8 cellular contexts compared by ENCODE assay signal in the genomic region with DNA sequence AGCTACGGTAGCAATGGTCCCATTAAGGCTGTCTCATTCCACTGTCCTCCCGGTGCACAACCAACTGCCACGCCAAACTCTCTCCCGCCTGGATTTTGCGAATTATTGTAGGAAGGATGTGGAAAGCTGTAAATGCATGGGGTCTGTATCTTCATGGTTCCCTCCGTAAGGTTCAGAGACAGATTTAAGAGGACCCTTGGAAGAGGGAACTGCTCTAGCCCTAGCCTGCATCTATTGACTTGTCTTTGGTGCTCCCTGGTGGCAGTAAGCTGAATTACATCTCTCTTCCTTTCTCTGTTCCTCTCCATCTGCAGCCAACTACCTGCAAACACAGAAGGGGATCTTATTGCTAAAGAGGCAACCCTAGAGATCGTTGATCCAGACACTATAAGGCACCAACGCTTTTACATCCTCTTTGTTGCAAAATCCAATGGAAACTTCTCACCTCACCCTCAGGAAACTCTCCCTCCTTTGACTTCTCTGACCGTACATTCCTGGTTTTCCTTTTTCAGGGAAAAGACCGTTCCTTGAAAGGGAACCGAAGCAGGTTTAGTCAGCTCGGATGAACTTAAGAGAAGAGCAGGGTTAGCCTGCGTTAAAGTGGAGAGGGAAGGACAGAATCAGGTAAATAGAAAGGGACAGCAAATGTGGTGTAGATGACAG. TPM values are rescaled to one million over a fixed set of nuclear protein-coding genes. Genes with fewer than 3 reads are reported as not detected.
DNase-seq lines count a peak whose midpoint lies in the region; ATAC-seq, FAIRE-seq and TF ChIP-seq lines count a peak whose summit lies in the region.

No MANE protein-coding gene starts in this region.

- CTCF ChIA-PET in A673 (lab: Charles Lee) = interaction anchor here (0.5 to 2.5 kb wide), 15 partner anchors 12 to 1030 kb away, joined by 3 to 36 read pairs (median 4); partner anchors contain the start of genes CAPSL and SPEF2

- BruUV-seq in A673 (replicated peaks; lab: Mats Ljungman, UMichigan) = no TSS peak

- H3K4me1 ChIP-seq in A673 (ENCODE audit: insufficient read depth, low read length, poor library complexity, severe bottlenecking) = peaks cover 4% of the 10 kb centered on the region
- peaks cover 9% of the 10 kb centered on the region for H3K4me1 ChIP-seq in lower lobe of right lung

- H3K27me3 ChIP-seq in A673 (replicated peaks; ENCODE audit: insufficient read depth, low read depth, low read length, poor library complexity) (no peaks in the 10 kb centered on the region), lower lobe of right lung (ENCODE audit: low read depth) (no peaks in the 10 kb centered on the region)

- TF ChIP-seq CTCF in A673 (conservative IDR thresholded peaks at IDR 0.05; ENCODE audit: low read depth, low read length) (peak; percentile 83), lower lobe of right lung (IDR thresholded peaks at IDR 0.05) (peak; percentile 84)

- intact Hi-C loops in A673 (cut with micrococcal nuclease; ENCODE audit: unreplicated experiment) (loop anchor here (1.0 to 10.0 kb wide), 5 partner anchors 149 to 837 kb away; partner anchors contain the start of gene SPEF2), lower lobe of right lung (cut with DNase I) (loop anchor here (10.0 kb wide), 1 partner anchor 832 kb away; no protein-coding TSS in a partner anchor)

- POLR2A ChIA-PET in A673 (lab: Charles Lee; ENCODE audit: low non-redundant PET) = no interaction called here

- H3K4me3 ChIP-seq in A673 (ENCODE audit: low read depth, low read length, poor library complexity, severe bottlenecking) (peak overlapping the region; percentile 41), lower lobe of right lung (no peak overlapping the region)

- no peaks in the 10 kb centered on the region for H3K9me3 ChIP-seq in A673 (ENCODE audit: low read depth, low read length, poor library complexity, severe bottlenecking)
- no peaks in the 10 kb centered on the region for H3K9me3 ChIP-seq in lower lobe of right lung

- ATAC-seq in HG03097 (IDR thresholded peaks at IDR 0.05; ENCODE audit: low FRiP score, unreplicated experiment) (peak; percentile 69), lower lobe of right lung (peak; percentile 70 to 77)

- FAIRE-seq in GM12892 (lab: Jason Lieb, UNC) = peak; percentile 93

- H3K36me3 ChIP-seq in A673 (ENCODE audit: insufficient read depth, low read length, poor library complexity, severe bottlenecking) (no peaks in the 10 kb centered on the region), lower lobe of right lung (no peaks in the 10 kb centered on the region)

- DNase-seq in A673 (ENCODE audit: low spot score) = peak; percentile 80
- DNase-seq in GM12892 (ENCODE audit: insufficient read length) = no peak
- peak; percentile 45 for DNase-seq in NCI-H460 (ENCODE audit: extremely low read depth, low read depth)
- peak; percentile 29 for DNase-seq in activated CD4-positive, alpha-beta T cell treated with anti-CD3 and anti-CD28 coated beads for 1 hour
- DNase-seq in dedifferentiated amniotic fluid mesenchymal stem cell (ENCODE audit: extremely low spot score) = peak; percentile 47
- DNase-seq in lower lobe of right lung = no peak
- DNase-seq in stimulated activated naive CD4-positive, alpha-beta T cell (lab: John Stamatoyannopoulos, UW) = peak; percentile 28 to 83 (median 44)

- TF ChIP-seq POLR2A in GM12892 (IDR thresholded peaks at IDR 0.05; ENCODE audit: low read depth, low read length) = no peak

- H3K27ac ChIP-seq in A673 (ENCODE audit: low read depth, low read length, poor library complexity, severe bottlenecking) (no peak overlapping the region), lower lobe of right lung (no peak overlapping the region)

RNA-seq across cellular contexts. Expression of gene CAPSL, which starts 11.9 kb away (rescaled TPM):
- total RNA-seq in A673 (2021) = not detected in 2 replicates
- 0.49 TPM for polyA plus RNA-seq in GM12892 (2012; ENCODE audit: missing spikeins)
- total RNA-seq in NCI-H460 (2014; rRNA removed; shearing (Covaris generic)) = not detected in 2 replicates
- polyA plus RNA-seq in NCI-H460 (2014; cell fraction: nucleus; rRNA removed) = not detected in 2 replicates
- 8.7 TPM for total RNA-seq in lower lobe of right lung

Comparison
In these comparisons a context has a peak if more than half of its experiments do, and no peak if none do; other contexts are left out.
1. DNase-seq: peak in A673 (single experiment), NCI-H460 (single experiment), activated CD4-positive, alpha-beta T cell treated with anti-CD3 and anti-CD28 coated beads for 1 hour (single experiment), dedifferentiated amniotic fluid mesenchymal stem cell (single experiment) and stimulated activated naive CD4-positive, alpha-beta T cell (6 of 6); none in GM12892 (single experiment) and lower lobe of right lung (single experiment).